Comparison of ENCODE assay signal across 31 cellular contexts in the genomic region with DNA sequence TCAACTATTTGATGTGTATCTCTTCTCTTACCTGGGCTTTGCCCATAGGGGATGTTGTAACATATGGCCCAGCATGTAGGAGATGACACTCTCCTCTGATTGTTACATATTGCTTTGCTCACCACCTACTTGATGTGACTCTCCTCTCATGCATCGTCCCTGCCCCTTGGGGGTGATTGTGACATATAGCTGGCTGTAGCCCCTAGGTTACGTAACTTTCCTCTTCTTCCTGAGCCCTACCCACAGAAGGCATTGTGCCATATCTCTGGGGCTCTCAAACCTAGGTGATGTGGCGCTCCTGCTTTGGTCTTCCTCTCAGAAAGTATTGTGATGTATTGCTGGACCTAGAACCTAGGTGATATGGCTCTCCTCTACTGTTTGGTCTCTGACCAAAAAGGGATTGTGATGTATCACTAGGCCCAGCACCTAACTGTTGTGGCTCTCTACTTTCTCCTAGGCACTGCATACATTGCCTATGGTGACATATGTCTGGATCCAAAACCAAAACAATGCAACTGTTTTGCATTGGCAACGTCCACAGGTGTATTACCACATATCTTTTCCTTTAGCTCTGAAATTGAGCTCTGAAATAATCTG.
DNase-seq lines count a peak whose midpoint lies in the region; ATAC-seq and TF ChIP-seq lines count a peak whose summit lies in the region.
"Had no signal": no experiment of that assay in that cellular context is flagged by ENCODE, and none has a peak within 500 bp of the region (broad histone marks: within the 10 kb centered on the region; RNA-seq: fewer than 3 reads in every experiment).

No MANE protein-coding gene starts in this region.

- no peak for TF ChIP-seq POLR2A in lower leg skin (IDR thresholded peaks at IDR 0.05)

- no peaks in the 10 kb centered on the region for H3K9me3 ChIP-seq in Panc1 (ENCODE audit: control insufficient read depth, insufficient read depth, low read depth, low read length)
- peaks cover 0 to 20% (median 0%) of the 10 kb centered on the region in 3 experiments for H3K9me3 ChIP-seq in naive thymus-derived CD4-positive, alpha-beta T cell (ENCODE audit: control insufficient read depth in 2 of 3, low read length in 3 of 3)
- H3K9me3 ChIP-seq: BLaER1, gastroesophageal sphincter, HAP-1, ovary, thyroid gland, vagina had no signal

- TF ChIP-seq CTCF in Panc1 (IDR thresholded peaks at IDR 0.05) (no peak), lower leg skin (IDR thresholded peaks at IDR 0.05) (no peak)

- H3K27me3 ChIP-seq in Panc1 (ENCODE audit: control insufficient read depth, insufficient read depth, low read length): no peaks in the 10 kb centered on the region
- no peaks in the 10 kb centered on the region for H3K27me3 ChIP-seq in naive thymus-derived CD4-positive, alpha-beta T cell (ENCODE audit: control insufficient read depth in 2 of 2, insufficient read depth in 2 of 2, low read length in 2 of 2)
- H3K27me3 ChIP-seq: brain microvascular endothelial cell, gastroesophageal sphincter, ovary, thyroid gland, vagina had no signal

- no peak for DNase-seq in stimulated activated naive CD8-positive, alpha-beta T cell treated with anti-CD3 and anti-CD28 coated beads, Interleukin-15, amount 100 ng/mL, for 72 hours
- DNase-seq in stimulated activated naive CD8-positive, alpha-beta T cell treated with anti-CD3 and anti-CD28 coated beads, Interleukin-15, Interleukin-2, amounts not matched to agents 100 U/mL and 50 U/mL, for 24 hours: no peak
- DNase-seq in Panc1 (ENCODE audit: low read depth, low spot score): no peak
- DNase-seq in left colon: no peak
- DNase-seq in naive thymus-derived CD4-positive, alpha-beta T cell: no peak
- no peak for DNase-seq in lower leg skin (ENCODE audit: low spot score in 2 of 2)
- DNase-seq: activated CD4-positive, alpha-beta T cell treated with anti-CD3 and anti-CD28 coated beads, Interleukin-2, amount 10 ng/mL, durations not matched to agents 24 days and 14 days; activated CD8-positive, alpha-beta memory T cell treated with anti-CD3 and anti-CD28 coated beads for 24 hours; activated T-cell treated with anti-CD3 and anti-CD28 coated beads for 4 hours; amniotic stem cell; brain microvascular endothelial cell; DMS153; NCI-H1105 treated with DMSO at 0.1 percent for 48 hours; NCI-H1930; NCI-H2171 treated with DMSO at 0.1 percent for 48 hours; NCI-H524; OCI-M1; ovary; retina; SHP77; small intestine; T-helper 9 cell; thyroid gland; WERI-Rb-1 had no signal

- H3K4me3 ChIP-seq in Panc1 (ENCODE audit: low read depth in 2 of 2, low read length in 2 of 2) (no peak overlapping the region), lower leg skin (ENCODE audit: low read depth, poor library complexity, severe bottlenecking) (no peak overlapping the region)
- no peak overlapping the region for H3K4me3 ChIP-seq in naive thymus-derived CD4-positive, alpha-beta T cell (ENCODE audit: low read length)
- H3K4me3 ChIP-seq: BLaER1, gastroesophageal sphincter, HAP-1, ovary, thyroid gland, vagina had no signal

- peaks cover 7 to 21% (median 9%) of the 10 kb centered on the region in 5 donors for H3K36me3 Mint-ChIP-seq in naive thymus-derived CD4-positive, alpha-beta T cell

- in situ Hi-C loops in Panc1 (cut with HindIII; ENCODE audit: low pct_unique_long_range_greater_than_20kb, low sequenced_read_pairs): no loop called here

- H3K9me3 Mint-ChIP-seq in stimulated activated naive CD8-positive, alpha-beta T cell treated with anti-CD3 and anti-CD28 coated beads, Interleukin-15, amount 100 ng/mL, for 72 hours: peaks cover 52 to 67% of the 10 kb centered on the region in 2 donors
- peaks cover 28 to 94% (median 47%) of the 10 kb centered on the region in 11 donors for H3K9me3 Mint-ChIP-seq in naive thymus-derived CD4-positive, alpha-beta T cell

- no peak overlapping the region for H3K27ac ChIP-seq in Panc1 (ENCODE audit: low read length)
- no peak overlapping the region for H3K27ac ChIP-seq in naive thymus-derived CD4-positive, alpha-beta T cell (ENCODE audit: low read depth, low read length)
- H3K27ac ChIP-seq: BLaER1, brain microvascular endothelial cell, gastroesophageal sphincter, ovary, thyroid gland, vagina, WERI-Rb-1 had no signal

- CTCF ChIA-PET in Panc1 (lab: Charles Lee): no interaction called here
- CTCF ChIA-PET in naive thymus-derived CD4-positive, alpha-beta T cell (lab: Charles Lee): interaction anchor here (0.7 kb wide), 1 partner anchor 16 kb away, joined by 3 read pairs; no protein-coding TSS in a partner anchor

- intact Hi-C loops in Panc1 (cut with micrococcal nuclease; ENCODE audit: unreplicated experiment): no loop called here
- intact Hi-C loops in left colon (cut with DNase I, micrococcal nuclease): no loop called here
- intact Hi-C loops in naive thymus-derived CD4-positive, alpha-beta T cell (cut with micrococcal nuclease): no loop called here
- intact Hi-C loops in lower leg skin (cut with DNase I; ENCODE audit: low total_unique reads): no loop called here

- no peaks in the 10 kb centered on the region for H3K4me1 ChIP-seq in Panc1 (ENCODE audit: control insufficient read depth, insufficient read depth, low read length)
- no peaks in the 10 kb centered on the region for H3K4me1 ChIP-seq in naive thymus-derived CD4-positive, alpha-beta T cell (ENCODE audit: control insufficient read depth in 2 of 2, insufficient read depth in 2 of 2, low read length in 2 of 2)
- H3K4me1 ChIP-seq: BLaER1, gastroesophageal sphincter, HAP-1, thyroid gland, vagina had no signal

- no peaks in the 10 kb centered on the region for H3K36me3 ChIP-seq in Panc1 (ENCODE audit: control insufficient read depth, insufficient read depth, low read length)
- H3K36me3 ChIP-seq in naive thymus-derived CD4-positive, alpha-beta T cell (ENCODE audit: control insufficient read depth in 2 of 3, insufficient read depth in 3 of 3, low read length in 3 of 3): no peaks in the 10 kb centered on the region
- H3K36me3 ChIP-seq: brain microvascular endothelial cell, HAP-1, ovary, thyroid gland, vagina, WERI-Rb-1 had no signal

- no peak overlapping the region for H3K4me3 Mint-ChIP-seq in stimulated activated naive CD8-positive, alpha-beta T cell treated with anti-CD3 and anti-CD28 coated beads, Interleukin-15, amount 100 ng/mL, for 72 hours
- no peak overlapping the region for H3K4me3 Mint-ChIP-seq in naive thymus-derived CD4-positive, alpha-beta T cell
- H3K4me3 Mint-ChIP-seq: activated CD4-positive, alpha-beta T cell treated with anti-CD3 and anti-CD28 coated beads, Interleukin-2, amount 10 ng/mL, durations not matched to agents 24 days and 14 days; activated naive CD4-positive, alpha-beta T cell treated with anti-CD3 and anti-CD28 coated beads, Interleukin-2, amount 50 U/mL, for 24 hours; neural crest cell had no signal

- no peaks in the 10 kb centered on the region for H3K4me1 Mint-ChIP-seq in stimulated activated naive CD8-positive, alpha-beta T cell treated with anti-CD3 and anti-CD28 coated beads, Interleukin-15, amount 100 ng/mL, for 72 hours
- peaks cover 0 to 16% (median 0%) of the 10 kb centered on the region in 7 donors for H3K4me1 Mint-ChIP-seq in naive thymus-derived CD4-positive, alpha-beta T cell
- H3K4me1 Mint-ChIP-seq: activated CD4-positive, alpha-beta T cell treated with anti-CD3 and anti-CD28 coated beads, Interleukin-2, amount 10 ng/mL, durations not matched to agents 24 days and 14 days; activated naive CD4-positive, alpha-beta T cell treated with anti-CD3 and anti-CD28 coated beads, Interleukin-2, amount 50 U/mL, for 24 hours; neural crest cell had no signal

- H3K27ac Mint-ChIP-seq in stimulated activated naive CD8-positive, alpha-beta T cell treated with anti-CD3 and anti-CD28 coated beads, Interleukin-15, amount 100 ng/mL, for 72 hours: no peak overlapping the region
- H3K27ac Mint-ChIP-seq in naive thymus-derived CD4-positive, alpha-beta T cell: no peak overlapping the region
- H3K27ac Mint-ChIP-seq: activated CD4-positive, alpha-beta T cell treated with anti-CD3 and anti-CD28 coated beads, Interleukin-2, amount 10 ng/mL, durations not matched to agents 24 days and 14 days; activated naive CD4-positive, alpha-beta T cell treated with anti-CD3 and anti-CD28 coated beads, Interleukin-2, amount 50 U/mL, for 24 hours had no signal

- no TSS peak for BruUV-seq in Panc1 (replicated peaks; lab: Mats Ljungman, UMichigan)

- H3K27me3 Mint-ChIP-seq in stimulated activated naive CD8-positive, alpha-beta T cell treated with anti-CD3 and anti-CD28 coated beads, Interleukin-15, amount 100 ng/mL, for 72 hours: no peaks in the 10 kb centered on the region
- H3K27me3 Mint-ChIP-seq in naive thymus-derived CD4-positive, alpha-beta T cell: no peaks in the 10 kb centered on the region
- H3K27me3 Mint-ChIP-seq: activated CD4-positive, alpha-beta T cell treated with anti-CD3 and anti-CD28 coated beads, Interleukin-2, amount 10 ng/mL, durations not matched to agents 24 days and 14 days; activated naive CD4-positive, alpha-beta T cell treated with anti-CD3 and anti-CD28 coated beads, Interleukin-2, amount 50 U/mL, for 24 hours had no signal

- ATAC-seq in stimulated activated naive CD8-positive, alpha-beta T cell treated with anti-CD3 and anti-CD28 coated beads, Interleukin-15, amount 100 ng/mL, for 72 hours: peak; percentile 58
- ATAC-seq in stimulated activated naive CD8-positive, alpha-beta T cell treated with anti-CD3 and anti-CD28 coated beads, Interleukin-15, Interleukin-2, amounts not matched to agents 100 U/mL and 50 U/mL, for 24 hours: no peak
- ATAC-seq in Panc1 (peak; percentile 60), left colon (peak; percentile 10), GM19328 (IDR thresholded peaks at IDR 0.05; ENCODE audit: unreplicated experiment) (no peak)
- ATAC-seq in naive thymus-derived CD4-positive, alpha-beta T cell: no peak
- ATAC-seq: gastroesophageal sphincter had no signal

- POLR2A ChIA-PET in Panc1 (lab: Charles Lee): no interaction called here
- POLR2A ChIA-PET in naive thymus-derived CD4-positive, alpha-beta T cell (lab: Charles Lee): no interaction called here

- 78 to 84% methylated on average over 4 of the region's 4 CpGs for WGBS in lower leg skin, 2 donors

Comparison
In these comparisons a context has a peak if more than half of its experiments do, and no peak if none do; other contexts are left out.
1. ATAC-seq: peak in stimulated activated naive CD8-positive, alpha-beta T cell treated with anti-CD3 and anti-CD28 coated beads, Interleukin-15, amount 100 ng/mL, for 72 hours (single experiment), Panc1 (single experiment) and left colon (single experiment); none in stimulated activated naive CD8-positive, alpha-beta T cell treated with anti-CD3 and anti-CD28 coated beads, Interleukin-15, Interleukin-2, amounts not matched to agents 100 U/mL and 50 U/mL, for 24 hours (single experiment), naive thymus-derived CD4-positive, alpha-beta T cell (single experiment) and GM19328 (single experiment).